In genomic region chr14:103885509-103885932, GRCh38 we compare ENCODE assay signal across 1 cellular context.
TF ChIP-seq lines count a peak whose summit lies in the region.

No MANE protein-coding gene starts in this region.

TF ChIP-seq in HepG2, 621 proteins besides CTCF, POLR2A, EP300 and RAD21 (continued from another document and continues in another):
- TF ChIP-seq ZNF280B (CRISPR knock-in tag; IDR thresholded peaks at IDR 0.05; ENCODE audit: borderline replicate concordance) (0 out of 2 replicates have a peak, but pooled peaks have one; percentile 25), ZFP36L1 (CRISPR knock-in tag; IDR thresholded peaks at IDR 0.05) (no peak), ARNT2 (CRISPR knock-in tag; IDR thresholded peaks at IDR 0.05; ENCODE audit: low read depth) (no peak), RFX5 (IDR thresholded peaks at IDR 0.05; ENCODE audit: low read depth, low read length) (no peak), PBX2 (CRISPR knock-in tag; IDR thresholded peaks at IDR 0.05) (no peak), ZNF883 (CRISPR knock-in tag; IDR thresholded peaks at IDR 0.05; ENCODE audit: not compliant biosample characterization) (no peak), ZNF503 (CRISPR knock-in tag; IDR thresholded peaks at IDR 0.05) (no peak), ZNF574 (CRISPR knock-in tag; IDR thresholded peaks at IDR 0.05) (no peak; the same call in 1 of the 2 replicates), NFATC3 (CRISPR knock-in tag; IDR thresholded peaks at IDR 0.05) (no peak), NFKBIZ (CRISPR knock-in tag; IDR thresholded peaks at IDR 0.05) (no peak), ZNF20 (CRISPR knock-in tag; IDR thresholded peaks at IDR 0.05) (no peak), ZNF639 (CRISPR knock-in tag; conservative IDR thresholded peaks at IDR 0.05) (no peak), ZNF329 (CRISPR knock-in tag; IDR thresholded peaks at IDR 0.05; ENCODE audit: low read depth) (no peak), PITX1 (CRISPR knock-in tag; IDR thresholded peaks at IDR 0.05) (0 out of 2 replicates have a peak, but pooled peaks have one; percentile 25), ZNF674 (CRISPR knock-in tag; IDR thresholded peaks at IDR 0.05; ENCODE audit: low read depth) (no peak), ZBTB7A (CRISPR knock-in tag; IDR thresholded peaks at IDR 0.05) (peak; percentile 58; the same call in 1 of the 2 replicates), ZNF331 (CRISPR knock-in tag; IDR thresholded peaks at IDR 0.05) (no peak), HHEX (CRISPR knock-in tag; IDR thresholded peaks at IDR 0.05) (no peak), ADNP (CRISPR knock-in tag; IDR thresholded peaks at IDR 0.05) (no peak), GATAD2A (CRISPR knock-in tag; IDR thresholded peaks at IDR 0.05) (peak; percentile 32; the same call in 1 of the 2 replicates), ZFP90 (CRISPR knock-in tag; IDR thresholded peaks at IDR 0.05; ENCODE audit: borderline replicate concordance) (no peak), CERS6 (CRISPR knock-in tag; IDR thresholded peaks at IDR 0.05) (no peak), DZIP1 (CRISPR knock-in tag; IDR thresholded peaks at IDR 0.05) (no peak), KDM1A (CRISPR knock-in tag; IDR thresholded peaks at IDR 0.05) (no peak), ZNF362 (CRISPR knock-in tag; IDR thresholded peaks at IDR 0.05; ENCODE audit: borderline replicate concordance) (no peak), ATF7-NPFF (CRISPR knock-in tag; IDR thresholded peaks at IDR 0.05; ENCODE audit: low read depth) (no peak), ZNF30 (CRISPR knock-in tag; IDR thresholded peaks at IDR 0.05) (no peak), FIP1L1 (IDR thresholded peaks at IDR 0.05; ENCODE audit: borderline replicate concordance, insufficient read depth, low read depth, low read length) (no peak), ZNF547 (CRISPR knock-in tag; IDR thresholded peaks at IDR 0.05) (no peak), ZMYM4 (CRISPR knock-in tag; IDR thresholded peaks at IDR 0.05) (peak; percentile 34; the same call in 1 of the 2 replicates), KDM3A (CRISPR knock-in tag; IDR thresholded peaks at IDR 0.05; ENCODE audit: low read depth) (no peak), DBP (CRISPR knock-in tag; IDR thresholded peaks at IDR 0.05; ENCODE audit: not compliant biosample characterization) (no peak), HNF4A (CRISPR knock-in tag; IDR thresholded peaks at IDR 0.05) (peak; percentile 57), ZNF672 (CRISPR knock-in tag; IDR thresholded peaks at IDR 0.05) (no peak), SP140L (CRISPR knock-in tag; IDR thresholded peaks at IDR 0.05; ENCODE audit: borderline replicate concordance) (no peak), IKZF1 (IDR thresholded peaks at IDR 0.05) (no peak), ZNF224 (CRISPR knock-in tag; IDR thresholded peaks at IDR 0.05) (no peak), KAT7 (CRISPR knock-in tag; IDR thresholded peaks at IDR 0.05; ENCODE audit: borderline replicate concordance) (no peak), SSRP1 (CRISPR knock-in tag; IDR thresholded peaks at IDR 0.05) (no peak), KDM2A (CRISPR knock-in tag; IDR thresholded peaks at IDR 0.05; ENCODE audit: borderline replicate concordance, low read depth) (0 out of 2 replicates have a peak, but pooled peaks have one; percentile 16), KLF6 (CRISPR knock-in tag; IDR thresholded peaks at IDR 0.05) (no peak), PHF5A (CRISPR knock-in tag; IDR thresholded peaks at IDR 0.05; ENCODE audit: low read depth, unreplicated experiment) (no peak), LRRFIP1 (CRISPR knock-in tag; conservative IDR thresholded peaks at IDR 0.05) (no peak), TIGD3 (CRISPR knock-in tag; IDR thresholded peaks at IDR 0.05; ENCODE audit: borderline replicate concordance) (no peak), ZNF768 (CRISPR knock-in tag; IDR thresholded peaks at IDR 0.05) (no peak), SOX13 (IDR thresholded peaks at IDR 0.05) (no peak), SOX13 (CRISPR knock-in tag; conservative IDR thresholded peaks at IDR 0.05 in 1 of 2, IDR thresholded peaks at IDR 0.05 in 1 of 2) (peak in 1 of 2 experiments; percentile 60; a peak in 2 of 4 replicates), NFKB2 (CRISPR knock-in tag; IDR thresholded peaks at IDR 0.05; ENCODE audit: borderline replicate concordance) (no peak), ZNF530 (CRISPR knock-in tag; IDR thresholded peaks at IDR 0.05; ENCODE audit: low read depth) (no peak), JUNB (CRISPR knock-in tag; IDR thresholded peaks at IDR 0.05; ENCODE audit: borderline replicate concordance) (no peak)
